18 cellular contexts compared by ENCODE assay signal in genomic region chr16:89450537-89450936, GRCh38. TPM values are rescaled to one million over a fixed set of nuclear protein-coding genes. Genes with fewer than 3 reads are reported as not detected.
DNase-seq lines count a peak whose midpoint lies in the region; ATAC-seq, FAIRE-seq and TF ChIP-seq lines count a peak whose summit lies in the region.
"Had no signal": no experiment of that assay in that cellular context is flagged by ENCODE, and none has a peak within 500 bp of the region (broad histone marks: within the 10 kb centered on the region; RNA-seq: fewer than 3 reads in every experiment).

No MANE protein-coding gene starts in this region.

- H3K9me3 Mint-ChIP-seq in T-cell, result no peaks in the 10 kb centered on the region
- H3K9me3 Mint-ChIP-seq: activated T-cell treated with anti-CD3 and anti-CD28 coated beads, Interleukin-2, amount 50 U/mL, for 72 hours; nephron had no signal

- intact Hi-C loops in HepG2 (cut with micrococcal nuclease; ENCODE audit: unreplicated experiment), result no loop called here
- intact Hi-C loops in right lobe of liver (cut with DNase I), result no loop called here

- H3K36me3 ChIP-seq in HepG2 (replicated peaks in 1 of 2; ENCODE audit: control insufficient read depth in 1 of 2, insufficient read depth in 2 of 2, low read length in 2 of 2), result peaks cover 0 to 5% of the 10 kb centered on the region in 2 experiments; a peak in 3 of 5 replicates
- no peaks in the 10 kb centered on the region for H3K36me3 ChIP-seq in right lobe of liver
- peaks cover 0 to 2% of the 10 kb centered on the region in 2 experiments for H3K36me3 ChIP-seq in keratinocyte (ENCODE audit: control insufficient read depth in 2 of 2, extremely low read depth in 1 of 2, insufficient read depth in 2 of 2, low read length in 2 of 2)
- H3K36me3 ChIP-seq: gastroesophageal sphincter, spleen, uterus had no signal

- POLR2A ChIA-PET in HepG2 (lab: Yijun Ruan, JAX) (interaction anchor here (1.3 kb wide), 1 partner anchor 86 kb away, joined by 3 read pairs; no protein-coding TSS in a partner anchor), T-cell (lab: Charles Lee) (no interaction called here)

- peak overlapping the region in 1 of 3 donors; percentile 32 for H3K4me3 Mint-ChIP-seq in T-cell
- H3K4me3 Mint-ChIP-seq: nephron had no signal

- TF ChIP-seq RAD21 in HepG2 (CRISPR knock-in tag; IDR thresholded peaks at IDR 0.05), result no peak

- no peak for TF ChIP-seq CTCF in HepG2 (CRISPR knock-in tag; IDR thresholded peaks at IDR 0.05)
- TF ChIP-seq CTCF in right lobe of liver (IDR thresholded peaks at IDR 0.05), result no peak
- TF ChIP-seq CTCF in keratinocyte (optimal IDR thresholded peaks at IDR 0.05 in 1 of 3, IDR thresholded peaks at IDR 0.05 in 1 of 3, conservative IDR thresholded peaks at IDR 0.05 in 1 of 3; ENCODE audit: extremely low read depth in 1 of 3, insufficient read depth in 2 of 3, low read length in 3 of 3), result no peak

- H3K27me3 Mint-ChIP-seq in T-cell, result no peaks in the 10 kb centered on the region

- H3K9ac ChIP-seq in HepG2 (ENCODE audit: insufficient read depth, low read depth, low read length), result no peak overlapping the region
- H3K9ac ChIP-seq in keratinocyte (ENCODE audit: control insufficient read depth, extremely low read depth, insufficient read depth, low read length), result no peak overlapping the region
- H3K9ac ChIP-seq: GM23248 had no signal

- no TSS peak for BruUV-seq in HepG2 (replicated peaks; lab: Mats Ljungman, UMichigan)

- peak overlapping the region; percentile 59 to 72 for H3K27ac Mint-ChIP-seq in T-cell
- H3K27ac Mint-ChIP-seq: activated T-cell treated with anti-CD3 and anti-CD28 coated beads, Interleukin-2, amount 50 U/mL, for 72 hours had no signal

- H3K9me1 ChIP-seq in keratinocyte (ENCODE audit: control insufficient read depth, extremely low read depth, insufficient read depth, low read length), result peaks cover 13% of the 10 kb centered on the region

- peaks cover 100% of the 10 kb centered on the region for H4K20me1 ChIP-seq in HepG2 (ENCODE audit: insufficient read depth, low read length)
- peaks cover 65% of the 10 kb centered on the region for H4K20me1 ChIP-seq in keratinocyte (ENCODE audit: control insufficient read depth, extremely low read depth, insufficient read depth, low read length)

- dilution Hi-C loops in keratinocyte (cut with MboI; ENCODE audit: extremely low pct_ligation_motif_present, low sequenced_read_pairs), result no loop called here

- peaks cover 3% of the 10 kb centered on the region for H3K36me3 Mint-ChIP-seq in T-cell

- H3K4me1 ChIP-seq in HepG2 (ENCODE audit: insufficient read depth, low read length), result peaks cover 79% of the 10 kb centered on the region
- H3K4me1 ChIP-seq in right lobe of liver, result peaks cover 0 to 27% (median 3%) of the 10 kb centered on the region in 4 donors
- peaks cover 48% of the 10 kb centered on the region for H3K4me1 ChIP-seq in keratinocyte (ENCODE audit: control insufficient read depth, extremely low read depth, insufficient read depth, low read length)

- H3K4me3 ChIP-seq in HepG2 (replicated peaks in 1 of 3; ENCODE audit: insufficient read depth in 1 of 3, low read depth in 2 of 3, low read length in 3 of 3), result no peak overlapping the region
- no peak overlapping the region for H3K4me3 ChIP-seq in right lobe of liver
- H3K4me3 ChIP-seq in keratinocyte (ENCODE audit: control insufficient read depth in 2 of 3, extremely low read depth in 1 of 3, insufficient read depth in 2 of 3, low read depth in 1 of 3, low read length in 3 of 3), result no peak overlapping the region
- H3K4me3 ChIP-seq: gastroesophageal sphincter, GM23248, spleen, uterus had no signal

- peaks cover 94% of the 10 kb centered on the region for H3K79me2 ChIP-seq in HepG2 (ENCODE audit: insufficient read depth, low read length)
- peaks cover 98% of the 10 kb centered on the region for H3K79me2 ChIP-seq in keratinocyte (ENCODE audit: control insufficient read depth, insufficient read depth, low read length)

- CTCF ChIA-PET in HepG2 (lab: Yijun Ruan, JAX; ENCODE audit: low intra/inter-chr PET ratio, low total read pairs) (no interaction called here), T-cell (lab: Charles Lee) (interaction anchor here in 1 of 2 donors (1.1 kb wide), 1 partner anchor 11 kb away, joined by 5 read pairs; no protein-coding TSS in a partner anchor)

- H3K27me3 ChIP-seq in HepG2 (ENCODE audit: control insufficient read depth in 1 of 2, insufficient read depth in 2 of 2, low read length in 2 of 2), result no peaks in the 10 kb centered on the region
- no peaks in the 10 kb centered on the region for H3K27me3 ChIP-seq in right lobe of liver
- no peaks in the 10 kb centered on the region for H3K27me3 ChIP-seq in keratinocyte (ENCODE audit: control insufficient read depth, extremely low read depth, insufficient read depth, low read length)
- H3K27me3 ChIP-seq: gastroesophageal sphincter, spleen, uterus had no signal

- ATAC-seq in HepG2 (no peak), right lobe of liver (no peak), T-cell (replicated peaks in 1 of 4) (no peak), HG03378 (IDR thresholded peaks at IDR 0.05; ENCODE audit: unreplicated experiment) (no peak), HG03135 (IDR thresholded peaks at IDR 0.05; ENCODE audit: unreplicated experiment) (no peak)
- ATAC-seq: gastroesophageal sphincter, left colon had no signal

- 94% methylated on average over 5 of the region's 5 CpGs for WGBS in HepG2 (ENCODE audit: low lambda C conversion rate)
- 88% methylated on average over 5 of the region's 5 CpGs for WGBS in right lobe of liver (ENCODE audit: insufficient coverage, low coverage, low lambda C conversion rate, missing lambda C conversion rate)

- no peak overlapping the region for H3K4me2 ChIP-seq in HepG2 (ENCODE audit: low read depth, low read length)
- no peak overlapping the region for H3K4me2 ChIP-seq in keratinocyte (ENCODE audit: control insufficient read depth, extremely low read depth, insufficient read depth, low read depth, low read length)

- H3K9me3 ChIP-seq in HepG2 (ENCODE audit: low read length) (no peaks in the 10 kb centered on the region), right lobe of liver (no peaks in the 10 kb centered on the region), keratinocyte (ENCODE audit: control insufficient read depth, low read depth, low read length) (no peaks in the 10 kb centered on the region)
- H3K9me3 ChIP-seq: gastroesophageal sphincter, spleen, uterus had no signal

- TF ChIP-seq POLR2A in HepG2 (IDR thresholded peaks at IDR 0.05; ENCODE audit: insufficient read depth in 1 of 2, low read depth in 2 of 2, low read length in 2 of 2) (no peak), right lobe of liver (IDR thresholded peaks at IDR 0.05) (no peak)

- H2AFZ ChIP-seq in HepG2 (ENCODE audit: low read length), result no peak overlapping the region
- no peak overlapping the region for H2AFZ ChIP-seq in keratinocyte (ENCODE audit: control insufficient read depth, low read length)
- H2AFZ ChIP-seq: GM23248 had no signal

- DNase-seq in HepG2 (ENCODE audit: low spot score) (no peak), right lobe of liver (no peak), T-cell (no peak), keratinocyte (ENCODE audit: low read depth, low spot score) (no peak), DMS153 treated with DMSO at 0.1 percent for 48 hours (lab: John Stamatoyannopoulos, UW; ENCODE audit: unreplicated experiment) (no peak)
- no peak for DNase-seq in stimulated activated CD4-positive, alpha-beta T cell treated with anti-CD3 and anti-CD28 coated beads, Interleukin-15, amount 100 ng/mL, for 24 hours
- DNase-seq: activated T-cell treated with anti-CD3 and anti-CD28 coated beads, Interleukin-2, amount 50 U/mL, for 72 hours; left colon; NCI-H1694; NCI-H82; PC-3; spleen; uterus had no signal

- peaks cover 88 to 91% (median 89%) of the 10 kb centered on the region in 3 donors for H3K4me1 Mint-ChIP-seq in T-cell

- TF ChIP-seq EP300 in HepG2 (IDR thresholded peaks at IDR 0.05; ENCODE audit: low read depth in 2 of 2, low read length in 2 of 2), result no peak
- TF ChIP-seq EP300 in HepG2 (CRISPR knock-in tag; IDR thresholded peaks at IDR 0.05; ENCODE audit: borderline replicate concordance), result no peak

- H3K27ac ChIP-seq in HepG2 (ENCODE audit: extremely low read length, insufficient read depth, low read length) (no peak overlapping the region), right lobe of liver (no peak overlapping the region), keratinocyte (ENCODE audit: control insufficient read depth, insufficient read depth, low read length) (peak overlapping the region; percentile 39)
- H3K27ac ChIP-seq: gastroesophageal sphincter, uterus had no signal

- FAIRE-seq in HepG2 (lab: Jason Lieb, UNC) (no peak), keratinocyte (lab: Jason Lieb, UNC) (no peak)

- in situ Hi-C loops in HepG2 (cut with HindIII; ENCODE audit: extremely low pct_ligation_motif_present, low pct_unique_long_range_greater_than_20kb), result no loop called here

RNA-seq across cellular contexts. Expression of gene ANKRD11, which starts 39.8 kb away (rescaled TPM):
- total RNA-seq in HepG2 (2016; rRNA removed; fragmentation: Illumina TruSeq; extraction: Trizol), result 21.4 and 24.4 TPM in 2 replicates
- total RNA-seq in HepG2 (2016; cell fraction: cytosol; rRNA removed; fragmentation: Illumina TruSeq; extraction: Trizol; ENCODE audit: low read depth), result 54.2 and 55.2 TPM in 2 replicates
- 17.9 and 22.3 TPM in 2 replicates for total RNA-seq in HepG2 (2016; cell fraction: insoluble cytoplasmic fraction; rRNA removed; fragmentation: Illumina TruSeq; extraction: Trizol)
- total RNA-seq in HepG2 (2016; cell fraction: membrane; rRNA removed; fragmentation: Illumina TruSeq; extraction: Trizol), result 22.4 and 27.0 TPM in 2 replicates
- total RNA-seq in HepG2 (2016; cell fraction: nucleus; rRNA removed; fragmentation: Illumina TruSeq; extraction: Trizol), result 48.5 and 63.5 TPM in 2 replicates
- 38.4 and 42.3 TPM in 2 replicates for polyA plus RNA-seq in HepG2 (2011; rRNA removed)
- 31.1 and 36.3 TPM in 2 replicates for polyA plus RNA-seq in HepG2 (2011; cell fraction: cytosol; rRNA removed)
- polyA plus RNA-seq in HepG2 (2011; cell fraction: nucleus; rRNA removed), result 155 and 191 TPM in 2 replicates
- 78.6 and 89.8 TPM in 2 replicates for polyA plus RNA-seq in HepG2 (2012)
- polyA plus RNA-seq in HepG2 (2016; cell fraction: cytosol; fragmentation: Illumina TruSeq; extraction: Trizol; ENCODE audit: low read depth), result 10.6 and 13.9 TPM in 2 replicates
- 35.2 and 50.6 TPM in 2 replicates for polyA plus RNA-seq in HepG2 (2016; cell fraction: insoluble cytoplasmic fraction; fragmentation: Illumina TruSeq; extraction: Trizol; ENCODE audit: low read depth)
- 29.5 and 30.6 TPM in 2 replicates for polyA plus RNA-seq in HepG2 (2016; cell fraction: membrane; fragmentation: Illumina TruSeq; extraction: Trizol; ENCODE audit: low read depth)
- polyA plus RNA-seq in HepG2 (2016; cell fraction: nucleus; fragmentation: Illumina TruSeq; extraction: Trizol; ENCODE audit: insufficient read depth, low read depth), result 190 and 216 TPM in 2 replicates
- 38.6 and 64.5 TPM in 2 replicates for polyA minus RNA-seq in HepG2 (2011; rRNA and poly(A)+ RNA removed; ENCODE audit: low replicate concordance)
- polyA minus RNA-seq in HepG2 (2011; cell fraction: cytosol; rRNA and poly(A)+ RNA removed), result 32.5 and 37.0 TPM in 2 replicates
- polyA minus RNA-seq in HepG2 (2011; cell fraction: nucleus; rRNA and poly(A)+ RNA removed), result 104 and 109 TPM in 2 replicates
- 10 to 100 TPM; 26.2 to 65.8 (median 41.6) TPM for total RNA-seq in right lobe of liver
- 100 to 1,000 TPM; 257 to 294 (median 271) TPM for total RNA-seq in T-cell
- polyA plus RNA-seq in keratinocyte, result 23.8 to 48.1 TPM (median 30.1 TPM) in 3 replicates
- polyA plus RNA-seq in keratinocyte (2011; ENCODE audit: low read depth), result 213 TPM
- 28.2 and 41.3 TPM in 2 replicates for polyA plus RNA-seq in keratinocyte (2011; cell fraction: cytosol; rRNA removed)
- 136 and 154 TPM in 2 replicates for polyA plus RNA-seq in keratinocyte (2011; cell fraction: nucleus; rRNA removed)
- polyA plus RNA-seq in keratinocyte (2012; ENCODE audit: low replicate concordance), result 64.1 and 79.3 TPM in 2 replicates
- polyA minus RNA-seq in keratinocyte, result 22.4 to 90.7 TPM (median 67.2 TPM) in 3 replicates
- polyA minus RNA-seq in keratinocyte (2011; cell fraction: cytosol; rRNA and poly(A)+ RNA removed), result 44.5 TPM
- polyA minus RNA-seq in keratinocyte (2011; cell fraction: nucleus; rRNA and poly(A)+ RNA removed), result 81.8 and 119 TPM in 2 replicates

RNA-seq across cellular contexts. Expression of gene SPG7, which starts 57.7 kb away (rescaled TPM):
- 63.9 and 136 TPM in 2 replicates for total RNA-seq in HepG2 (2016; rRNA removed; fragmentation: Illumina TruSeq; extraction: Trizol)
- total RNA-seq in HepG2 (2016; cell fraction: cytosol; rRNA removed; fragmentation: Illumina TruSeq; extraction: Trizol; ENCODE audit: low read depth), result 47.1 and 47.6 TPM in 2 replicates
- 54.6 and 131 TPM in 2 replicates for total RNA-seq in HepG2 (2016; cell fraction: insoluble cytoplasmic fraction; rRNA removed; fragmentation: Illumina TruSeq; extraction: Trizol)
- 46.3 and 47.0 TPM in 2 replicates for total RNA-seq in HepG2 (2016; cell fraction: membrane; rRNA removed; fragmentation: Illumina TruSeq; extraction: Trizol)
- total RNA-seq in HepG2 (2016; cell fraction: nucleus; rRNA removed; fragmentation: Illumina TruSeq; extraction: Trizol), result 148 and 166 TPM in 2 replicates
- 66.0 and 77.5 TPM in 2 replicates for polyA plus RNA-seq in HepG2 (2011; rRNA removed)
- polyA plus RNA-seq in HepG2 (2011; cell fraction: cytosol; rRNA removed), result 41.6 and 46.2 TPM in 2 replicates
- 327 and 378 TPM in 2 replicates for polyA plus RNA-seq in HepG2 (2011; cell fraction: nucleus; rRNA removed)
- polyA plus RNA-seq in HepG2 (2012), result 69.0 and 72.2 TPM in 2 replicates
- 8.2 and 9.5 TPM in 2 replicates for polyA plus RNA-seq in HepG2 (2016; cell fraction: cytosol; fragmentation: Illumina TruSeq; extraction: Trizol; ENCODE audit: low read depth)
- 43.3 and 56.0 TPM in 2 replicates for polyA plus RNA-seq in HepG2 (2016; cell fraction: insoluble cytoplasmic fraction; fragmentation: Illumina TruSeq; extraction: Trizol; ENCODE audit: low read depth)
- polyA plus RNA-seq in HepG2 (2016; cell fraction: membrane; fragmentation: Illumina TruSeq; extraction: Trizol; ENCODE audit: low read depth), result 16.9 and 17.6 TPM in 2 replicates
- 304 and 336 TPM in 2 replicates for polyA plus RNA-seq in HepG2 (2016; cell fraction: nucleus; fragmentation: Illumina TruSeq; extraction: Trizol; ENCODE audit: insufficient read depth, low read depth)
- 76.1 and 106 TPM in 2 replicates for polyA minus RNA-seq in HepG2 (2011; rRNA and poly(A)+ RNA removed; ENCODE audit: low replicate concordance)
- 59.0 and 61.6 TPM in 2 replicates for polyA minus RNA-seq in HepG2 (2011; cell fraction: cytosol; rRNA and poly(A)+ RNA removed)
- 140 and 143 TPM in 2 replicates for polyA minus RNA-seq in HepG2 (2011; cell fraction: nucleus; rRNA and poly(A)+ RNA removed)
- total RNA-seq in right lobe of liver, result 10 to 100 TPM; 44.0 to 70.5 (median 57.0) TPM
- 100 to 1,000 TPM; 161 to 203 (median 184) TPM for total RNA-seq in T-cell
- polyA plus RNA-seq in keratinocyte, result 43.8 to 59.4 TPM (median 45.2 TPM) in 3 replicates
- polyA plus RNA-seq in keratinocyte (2011; ENCODE audit: low read depth), result 61.3 TPM
- 25.8 and 33.9 TPM in 2 replicates for polyA plus RNA-seq in keratinocyte (2011; cell fraction: cytosol; rRNA removed)
- 196 and 220 TPM in 2 replicates for polyA plus RNA-seq in keratinocyte (2011; cell fraction: nucleus; rRNA removed)
- 44.4 and 56.1 TPM in 2 replicates for polyA plus RNA-seq in keratinocyte (2012; ENCODE audit: low replicate concordance)
- 51.9 to 68.9 TPM (median 66.4 TPM) in 3 replicates for polyA minus RNA-seq in keratinocyte
- polyA minus RNA-seq in keratinocyte (2011; cell fraction: cytosol; rRNA and poly(A)+ RNA removed), result 54.3 TPM
- 133 and 141 TPM in 2 replicates for polyA minus RNA-seq in keratinocyte (2011; cell fraction: nucleus; rRNA and poly(A)+ RNA removed)
